36 cellular contexts compared by ENCODE assay signal in genomic region chr17:61753696-61754095, GRCh38.
"Had no signal": no experiment of that assay in that cellular context is flagged by ENCODE, and none has a peak within 500 bp of the region (broad histone marks: within the 10 kb centered on the region; RNA-seq: fewer than 3 reads in every experiment).

No MANE protein-coding gene starts in this region.

- ATAC-seq: activated CD4-positive, alpha-beta T cell treated with anti-CD3 and anti-CD28 coated beads for 36 hours; activated CD4-positive, CD25-positive, alpha-beta regulatory T cell treated with anti-CD3 and anti-CD28 coated beads, Interleukin-2, amount 50 U/mL, for 24 hours; activated CD8-positive, alpha-beta memory T cell treated with anti-CD3 and anti-CD28 coated beads, Interleukin-2, amount 10 ng/mL, durations not matched to agents 7 days and 5 days; activated CD8-positive, alpha-beta T cell treated with anti-CD3 and anti-CD28 coated beads, Interleukin-2, amount 10 ng/mL, durations not matched to agents 7 days and 5 days; activated naive CD8-positive, alpha-beta T cell treated with anti-CD3 and anti-CD28 coated beads, Interleukin-2, amount 50 U/mL, for 24 hours; body of pancreas; WTC11 had no signal

- H3K4me3 Mint-ChIP-seq: activated CD4-positive, alpha-beta memory T cell treated with anti-CD3 and anti-CD28 coated beads, Interleukin-2, amount 10 ng/mL, durations not matched to agents 7 days and 5 days; activated CD4-positive, alpha-beta T cell treated with anti-CD3 and anti-CD28 coated beads for 36 hours; activated CD4-positive, alpha-beta T cell treated with anti-CD3 and anti-CD28 coated beads, Interleukin-2, amount 10 ng/mL, durations not matched to agents 7 days and 5 days; activated CD8-positive, alpha-beta memory T cell treated with anti-CD3 and anti-CD28 coated beads, Interleukin-2, amount 10 ng/mL, durations not matched to agents 7 days and 5 days; activated CD8-positive, alpha-beta T cell treated with anti-CD3 and anti-CD28 coated beads, Interleukin-2, amount 10 ng/mL, durations not matched to agents 7 days and 5 days; activated naive CD4-positive, alpha-beta T cell treated with anti-CD3 and anti-CD28 coated beads, Interleukin-2, amount 10 ng/mL, durations not matched to agents 7 days and 5 days; activated naive CD4-positive, alpha-beta T cell treated with anti-CD3 and anti-CD28 coated beads, Interleukin-2, amount 50 U/mL, for 24 hours; activated naive CD8-positive, alpha-beta T cell; activated naive CD8-positive, alpha-beta T cell treated with anti-CD3 and anti-CD28 coated beads, Interleukin-2, amount 10 ng/mL, durations not matched to agents 7 days and 5 days; activated naive CD8-positive, alpha-beta T cell treated with anti-CD3 and anti-CD28 coated beads, Interleukin-2, amount 50 U/mL, for 24 hours; activated T-cell treated with anti-CD3 and anti-CD28 coated beads, Interleukin-2, amount 50 U/mL, for 24 hours; T-helper 1 cell treated with Interleukin-12 subunit alpha and Interleukin-12 subunit beta and Interleukin-4 antibody, amounts not matched to agents 30 μg/mL and 1 μg/mL, for 36 hours; T-helper 2 cell treated with Interferon-gamma antibody and Interleukin-4, amounts not matched to agents 5 μg/mL and 100 μg/mL, for 36 hours; WTC11 had no signal

- H3K4me3 ChIP-seq: body of pancreas, breast epithelium had no signal

- H3K4me1 ChIP-seq: body of pancreas, breast epithelium had no signal

- H3K27me3 ChIP-seq: body of pancreas, brain microvascular endothelial cell, breast epithelium had no signal

- H3K9me3 Mint-ChIP-seq: activated CD4-positive, alpha-beta memory T cell treated with anti-CD3 and anti-CD28 coated beads, Interleukin-2, amount 10 ng/mL, durations not matched to agents 7 days and 5 days; activated naive CD4-positive, alpha-beta T cell treated with anti-CD3 and anti-CD28 coated beads, Interleukin-2, amount 10 ng/mL, durations not matched to agents 7 days and 5 days; activated naive CD4-positive, alpha-beta T cell treated with anti-CD3 and anti-CD28 coated beads, Interleukin-2, amount 50 U/mL, for 24 hours; activated naive CD8-positive, alpha-beta T cell treated with anti-CD3 and anti-CD28 coated beads, Interleukin-2, amount 10 ng/mL, durations not matched to agents 7 days and 5 days; activated T-cell treated with anti-CD3 and anti-CD28 coated beads, Interleukin-2, amount 50 U/mL, for 24 hours; T-helper 1 cell treated with Interleukin-12 subunit alpha and Interleukin-12 subunit beta and Interleukin-4 antibody, amounts not matched to agents 30 μg/mL and 1 μg/mL, for 36 hours had no signal

- H3K27ac ChIP-seq: body of pancreas, brain microvascular endothelial cell, breast epithelium, WERI-Rb-1 had no signal

- H3K27me3 Mint-ChIP-seq: activated CD4-positive, alpha-beta memory T cell treated with anti-CD3 and anti-CD28 coated beads, Interleukin-2, amount 10 ng/mL, durations not matched to agents 7 days and 5 days; activated CD4-positive, alpha-beta T cell treated with anti-CD3 and anti-CD28 coated beads for 36 hours; activated CD4-positive, alpha-beta T cell treated with anti-CD3 and anti-CD28 coated beads, Interleukin-2, amount 10 ng/mL, durations not matched to agents 7 days and 5 days; activated CD8-positive, alpha-beta memory T cell treated with anti-CD3 and anti-CD28 coated beads, Interleukin-2, amount 10 ng/mL, durations not matched to agents 7 days and 5 days; activated naive CD4-positive, alpha-beta T cell treated with anti-CD3 and anti-CD28 coated beads, Interleukin-2, amount 10 ng/mL, durations not matched to agents 7 days and 5 days; activated naive CD4-positive, alpha-beta T cell treated with anti-CD3 and anti-CD28 coated beads, Interleukin-2, amount 50 U/mL, for 24 hours; activated naive CD8-positive, alpha-beta T cell; activated naive CD8-positive, alpha-beta T cell treated with anti-CD3 and anti-CD28 coated beads, Interleukin-2, amount 10 ng/mL, durations not matched to agents 7 days and 5 days; activated naive CD8-positive, alpha-beta T cell treated with anti-CD3 and anti-CD28 coated beads, Interleukin-2, amount 50 U/mL, for 24 hours; activated T-cell treated with anti-CD3 and anti-CD28 coated beads, Interleukin-2, amount 50 U/mL, for 24 hours had no signal

- H3K27ac Mint-ChIP-seq: activated CD4-positive, alpha-beta memory T cell treated with anti-CD3 and anti-CD28 coated beads, Interleukin-2, amount 10 ng/mL, durations not matched to agents 7 days and 5 days; activated CD4-positive, alpha-beta T cell treated with anti-CD3 and anti-CD28 coated beads for 36 hours; activated CD4-positive, alpha-beta T cell treated with anti-CD3 and anti-CD28 coated beads, Interleukin-2, amount 10 ng/mL, durations not matched to agents 7 days and 5 days; activated CD8-positive, alpha-beta memory T cell treated with anti-CD3 and anti-CD28 coated beads, Interleukin-2, amount 10 ng/mL, durations not matched to agents 7 days and 5 days; activated CD8-positive, alpha-beta T cell treated with anti-CD3 and anti-CD28 coated beads, Interleukin-2, amount 10 ng/mL, durations not matched to agents 7 days and 5 days; activated naive CD4-positive, alpha-beta T cell treated with anti-CD3 and anti-CD28 coated beads, Interleukin-2, amount 10 ng/mL, durations not matched to agents 7 days and 5 days; activated naive CD4-positive, alpha-beta T cell treated with anti-CD3 and anti-CD28 coated beads, Interleukin-2, amount 50 U/mL, for 24 hours; activated naive CD8-positive, alpha-beta T cell; activated naive CD8-positive, alpha-beta T cell treated with anti-CD3 and anti-CD28 coated beads, Interleukin-2, amount 10 ng/mL, durations not matched to agents 7 days and 5 days; activated naive CD8-positive, alpha-beta T cell treated with anti-CD3 and anti-CD28 coated beads, Interleukin-2, amount 50 U/mL, for 24 hours; activated T-cell treated with anti-CD3 and anti-CD28 coated beads, Interleukin-2, amount 50 U/mL, for 24 hours; activated T-helper 2 cell treated with anti-CD3 and anti-CD28 coated beads, Interferon-gamma antibody, Interleukin-2, Interleukin-4, amounts not matched to agents 10 μg/mL and 5 μg/mL and 100 μg/mL, durations not matched to agents 14 hours and 24 hours and 36 hours; T-helper 1 cell treated with Interleukin-12 subunit alpha and Interleukin-12 subunit beta and Interleukin-4 antibody, amounts not matched to agents 30 μg/mL and 1 μg/mL, for 36 hours; T-helper 2 cell treated with Interferon-gamma antibody and Interleukin-4, amounts not matched to agents 5 μg/mL and 100 μg/mL, for 36 hours; WTC11 had no signal

- DNase-seq: activated CD4-positive, alpha-beta memory T cell treated with anti-CD3 and anti-CD28 coated beads, Interleukin-2, amount 10 ng/mL, durations not matched to agents 7 days and 5 days; activated CD4-positive, alpha-beta T cell treated with anti-CD3 and anti-CD28 coated beads for 1 hour; activated CD4-positive, alpha-beta T cell treated with anti-CD3 and anti-CD28 coated beads for 36 hours; activated CD4-positive, alpha-beta T cell treated with anti-CD3 and anti-CD28 coated beads for 48 hours; activated CD4-positive, alpha-beta T cell treated with anti-CD3 and anti-CD28 coated beads, Interleukin-2, amount 10 ng/mL, durations not matched to agents 7 days and 5 days; activated CD4-positive, alpha-beta T cell treated with anti-CD3 and anti-CD28 coated beads, Interleukin-2, amount 50 U/mL, for 48 hours; activated CD4-positive, CD25-positive, alpha-beta regulatory T cell; activated CD8-positive, alpha-beta memory T cell treated with anti-CD3 and anti-CD28 coated beads for 24 hours; activated CD8-positive, alpha-beta memory T cell treated with anti-CD3 and anti-CD28 coated beads, Interleukin-2, amount 10 ng/mL, durations not matched to agents 7 days and 5 days; activated CD8-positive, alpha-beta memory T cell treated with anti-CD3 and anti-CD28 coated beads, Interleukin-2, amount 50 U/mL, for 48 hours; activated CD8-positive, alpha-beta T cell treated with anti-CD3 and anti-CD28 coated beads, Interleukin-2, amount 10 ng/mL, durations not matched to agents 7 days and 5 days; activated effector memory CD4-positive, alpha-beta T cell treated with Interleukin-2 at 50 U/mL for 16 hours; activated gamma-delta T cell; activated naive CD4-positive, alpha-beta T cell treated with anti-CD3 and anti-CD28 coated beads, Interleukin-2, amount 10 ng/mL, durations not matched to agents 7 days and 5 days; activated naive CD4-positive, alpha-beta T cell treated with Interleukin-2 at 50 U/mL for 16 hours; activated naive CD8-positive, alpha-beta T cell treated with anti-CD3 and anti-CD28 coated beads, Interleukin-2, amount 10 ng/mL, durations not matched to agents 7 days and 5 days; activated naive CD8-positive, alpha-beta T cell treated with anti-CD3 and anti-CD28 coated beads, Interleukin-2, amount 50 U/mL, for 24 hours; activated T-cell treated with anti-CD3 and anti-CD28 coated beads, Interleukin-2, amount 50 U/mL, for 24 hours; activated T-cell treated with anti-CD3 and anti-CD28 coated beads, Interleukin-2, amount 50 U/mL, for 48 hours; amniotic stem cell; aorta; body of pancreas; brain microvascular endothelial cell; central memory CD4-positive, alpha-beta T cell; T-helper 1 cell; T-helper 2 cell; T-helper 9 cell; WERI-Rb-1 had no signal

- H3K36me3 ChIP-seq: brain microvascular endothelial cell, breast epithelium had no signal

- H3K9me3 ChIP-seq: body of pancreas had no signal
